In genomic region chr7:128938524-128939074, GRCh38 we compare ENCODE assay signal across 8 cellular contexts. TPM values are rescaled to one million over a fixed set of nuclear protein-coding genes. Genes with fewer than 3 reads are reported as not detected.
DNase-seq lines count a peak whose midpoint lies in the region; ATAC-seq and TF ChIP-seq lines count a peak whose summit lies in the region.

No MANE protein-coding gene starts in this region.

- H3K4me1 ChIP-seq in heart right ventricle = peaks cover 0 to 66% (median 12%) of the 10 kb centered on the region in 9 donors

- H3K36me3 ChIP-seq in heart right ventricle = peaks cover 0 to 5% (median 0%) of the 10 kb centered on the region in 9 donors

- no peak for TF ChIP-seq CTCF in HFFc6 (IDR thresholded peaks at IDR 0.05)
- TF ChIP-seq CTCF in activated CD8-positive, alpha-beta T cell treated with anti-CD3 and anti-CD28 coated beads for 36 hours (IDR thresholded peaks at IDR 0.05) = no peak
- no peak for TF ChIP-seq CTCF in heart right ventricle (IDR thresholded peaks at IDR 0.05)

- no peaks in the 10 kb centered on the region for H3K36me3 Mint-ChIP-seq in HFFc6 (ENCODE audit: low read depth)
- H3K36me3 Mint-ChIP-seq in activated CD8-positive, alpha-beta T cell treated with anti-CD3 and anti-CD28 coated beads for 36 hours (ENCODE audit: low read depth) = no peaks in the 10 kb centered on the region

- intact Hi-C loops in activated CD8-positive, alpha-beta T cell treated with anti-CD3 and anti-CD28 coated beads for 36 hours (cut with micrococcal nuclease) = no loop called here
- intact Hi-C loops in heart right ventricle (cut with DNase I) (no loop called here), sciatic nerve (cut with DNase I) (no loop called here)

- peak overlapping the region; percentile 80 for H3K4me3 Mint-ChIP-seq in HFFc6
- H3K4me3 Mint-ChIP-seq in activated CD8-positive, alpha-beta T cell treated with anti-CD3 and anti-CD28 coated beads for 36 hours = peak overlapping the region; percentile 80

- 2 to 4% methylated on average over 26 to 31 of the region's 31 CpGs for WGBS in heart right ventricle, 2 donors

- ATAC-seq in activated CD8-positive, alpha-beta T cell treated with anti-CD3 and anti-CD28 coated beads for 36 hours = peak; percentile 26
- ATAC-seq in heart right ventricle (peak in 5 of 8 donors; percentile 8 to 35 (median 14)), sciatic nerve (peak; percentile 54)

- H3K27me3 Mint-ChIP-seq in HFFc6 (ENCODE audit: insufficient read depth) = peaks cover 44% of the 10 kb centered on the region
- peaks cover 24% of the 10 kb centered on the region for H3K27me3 Mint-ChIP-seq in activated CD8-positive, alpha-beta T cell treated with anti-CD3 and anti-CD28 coated beads for 36 hours

- peak overlapping the region; percentile 21 to 77 (median 56) for H3K4me3 ChIP-seq in heart right ventricle

- H3K9me3 ChIP-seq in heart right ventricle = no peaks in the 10 kb centered on the region

- POLR2A ChIA-PET in activated CD8-positive, alpha-beta T cell treated with anti-CD3 and anti-CD28 coated beads for 36 hours (lab: Charles Lee) = no interaction called here

- H3K27me3 ChIP-seq in heart right ventricle = peaks cover 0 to 80% (median 50%) of the 10 kb centered on the region in 7 donors

- H3K4me1 Mint-ChIP-seq in HFFc6 (ENCODE audit: low read depth) = peaks cover 6% of the 10 kb centered on the region
- peaks cover 34% of the 10 kb centered on the region for H3K4me1 Mint-ChIP-seq in activated CD8-positive, alpha-beta T cell treated with anti-CD3 and anti-CD28 coated beads for 36 hours (ENCODE audit: low read depth)

- H3K27ac Mint-ChIP-seq in HFFc6 = no peak overlapping the region
- H3K27ac Mint-ChIP-seq in activated CD8-positive, alpha-beta T cell treated with anti-CD3 and anti-CD28 coated beads for 36 hours = peak overlapping the region; percentile 68

- H3K27ac ChIP-seq in heart right ventricle = peak overlapping the region in 3 of 10 donors; percentile 22 to 89 (median 44)

- DNase-seq in CD1c-positive myeloid dendritic cell (ENCODE audit: extremely low spot score) (peak; percentile 54), HFFc6 (no peak), heart right ventricle (no peak), sciatic nerve (ENCODE audit: low spot score) (peak; percentile 59), GM03348 (ENCODE audit: low spot score) (no peak), EL (no peak), NOMO-1 treated with dmso at 0.1 percent for 144 hours (lab: John Stamatoyannopoulos, UW; ENCODE audit: unreplicated experiment) (no peak)
- DNase-seq in activated CD8-positive, alpha-beta T cell treated with anti-CD3 and anti-CD28 coated beads for 36 hours = peak; percentile 30

- CTCF ChIA-PET in activated CD8-positive, alpha-beta T cell treated with anti-CD3 and anti-CD28 coated beads for 36 hours (lab: Charles Lee) = interaction anchor here (2.5 kb wide), 1 partner anchor 9 kb away, joined by 9 read pairs; no protein-coding TSS in a partner anchor

- H3K9me3 Mint-ChIP-seq in HFFc6 = no peaks in the 10 kb centered on the region
- H3K9me3 Mint-ChIP-seq in activated CD8-positive, alpha-beta T cell treated with anti-CD3 and anti-CD28 coated beads for 36 hours = no peaks in the 10 kb centered on the region

RNA-seq across cellular contexts. Expression of gene IRF5, which starts 0.9 kb away (rescaled TPM):
- under 1 TPM in 1 of 6 experiments, not detected in 5; 0.09 TPM for total RNA-seq in HFFc6 (2021; fragmentation: NEBNext Ultra II Directional; extraction: Animal tissue kit (Norgen Biotek cat#: 25700))
- 1 to 10 TPM; 6.5 to 7.7 TPM for total RNA-seq in activated CD8-positive, alpha-beta T cell treated with anti-CD3 and anti-CD28 coated beads for 36 hours
- 1 to 10 TPM in 6 of 10 donors, under 1 TPM in 4; 0.46 to 6.6 (median 1.4) TPM for total RNA-seq in heart right ventricle
- polyA plus RNA-seq in heart right ventricle = 1 to 10 TPM; 1.3 to 2.8 TPM
- total RNA-seq in sciatic nerve = 8.7 TPM

RNA-seq across cellular contexts. Expression of gene KCP, which starts 28.1 kb away (rescaled TPM):
- under 1 TPM in 2 of 6 experiments, not detected in 4; 0.05 to 0.07 TPM for total RNA-seq in HFFc6 (2021; fragmentation: NEBNext Ultra II Directional; extraction: Animal tissue kit (Norgen Biotek cat#: 25700))
- total RNA-seq in activated CD8-positive, alpha-beta T cell treated with anti-CD3 and anti-CD28 coated beads for 36 hours = not detected
- total RNA-seq in heart right ventricle = under 1 TPM; 0.09 to 0.42 (median 0.27) TPM
- under 1 TPM; 0.23 to 0.44 TPM for polyA plus RNA-seq in heart right ventricle
- 1.8 TPM for total RNA-seq in sciatic nerve

Comparison
In these comparisons a context has a peak if more than half of its experiments do, and no peak if none do; other contexts are left out.
1. DNase-seq: peak in CD1c-positive myeloid dendritic cell (single experiment), activated CD8-positive, alpha-beta T cell treated with anti-CD3 and anti-CD28 coated beads for 36 hours (single experiment) and sciatic nerve (single experiment); none in HFFc6 (single experiment), heart right ventricle (0 of 2), GM03348 (single experiment), EL (single experiment) and NOMO-1 treated with dmso at 0.1 percent for 144 hours (single experiment).
2. Peak in every context shown above with its lines, with median percentiles within 50 percentile points of each other: ATAC-seq.